1 cellular context compared by ENCODE assay signal in genomic region chr1:53107570-53108322, GRCh38.
TF ChIP-seq lines count a peak whose summit lies in the region.

No MANE protein-coding gene starts in this region.

TF ChIP-seq in A549, 52 proteins besides CTCF, POLR2A, EP300 and RAD21 (continued from another document):
- no peak for TF ChIP-seq CHD2 (IDR thresholded peaks at IDR 0.05; ENCODE audit: low read length, partially characterized antibody)
- TF ChIP-seq GATA3 (IDR thresholded peaks at IDR 0.05; ENCODE audit: borderline replicate concordance) = peak; percentile 97
- TF ChIP-seq JUN (IDR thresholded peaks at IDR 0.05) = peak; percentile 46 to 70; a peak in 3 of 5 replicates
- no peak for TF ChIP-seq USF2 (IDR thresholded peaks at IDR 0.05)
- no peak for TF ChIP-seq RARB (CRISPR knock-in tag; IDR thresholded peaks at IDR 0.05)
- no peak for TF ChIP-seq ESRRA (IDR thresholded peaks at IDR 0.05; ENCODE audit: borderline replicate concordance, low read length)
- TF ChIP-seq EHMT2 (IDR thresholded peaks at IDR 0.05; ENCODE audit: low read depth) = no peak
- TF ChIP-seq SMC3 (IDR thresholded peaks at IDR 0.05) = no peak
- no peak for TF ChIP-seq REST (IDR thresholded peaks at IDR 0.05)
- TF ChIP-seq KDM5A (IDR thresholded peaks at IDR 0.05) = no peak
- TF ChIP-seq CEBPB (IDR thresholded peaks at IDR 0.05) = no peak
- no peak for TF ChIP-seq EHF (CRISPR knock-in tag; IDR thresholded peaks at IDR 0.05)
